ENCODE assay signal across 3 cellular contexts in the genomic region with DNA sequence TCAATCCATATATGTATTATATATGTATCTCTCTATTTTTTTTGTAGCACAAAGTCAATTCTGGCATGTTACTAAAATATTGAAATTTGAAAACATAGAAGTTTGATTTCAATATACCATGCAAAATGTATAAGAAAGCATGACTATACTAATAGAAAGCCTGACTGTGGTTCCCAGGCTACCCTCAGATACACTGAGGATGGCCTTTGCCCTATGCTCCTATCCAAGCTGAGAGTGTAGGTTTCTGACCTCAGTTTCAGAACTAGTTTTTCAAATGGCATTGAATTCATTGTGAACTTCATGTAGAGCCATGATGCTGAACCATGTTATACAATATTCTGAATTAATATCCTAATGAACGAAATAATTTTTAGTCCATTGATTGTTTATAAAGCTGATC.
"Had no signal": no experiment of that assay in that cellular context is flagged by ENCODE, and none has a peak within 500 bp of the region (broad histone marks: within the 10 kb centered on the region; RNA-seq: fewer than 3 reads in every experiment).

No MANE protein-coding gene starts in this region.

- DNase-seq: GDM1, GF-D8 had no signal

- H3K4me3 ChIP-seq: GM12878 had no signal

- ATAC-seq: GM12878 had no signal
